Comparison of ENCODE assay signal across 17 cellular contexts in genomic region chr13:111639196-111639705, GRCh38.
DNase-seq lines count a peak whose midpoint lies in the region; ATAC-seq and TF ChIP-seq lines count a peak whose summit lies in the region.
"Had no signal": no experiment of that assay in that cellular context is flagged by ENCODE, and none has a peak within 500 bp of the region (broad histone marks: within the 10 kb centered on the region; RNA-seq: fewer than 3 reads in every experiment).

No MANE protein-coding gene starts in this region.

- no peaks in the 10 kb centered on the region for H3K27me3 Mint-ChIP-seq in CD4-positive, alpha-beta T cell

- H2BK12ac ChIP-seq in neuronal stem cell (ENCODE audit: low read length), result no peak overlapping the region

- no peak overlapping the region for H3K4me3 Mint-ChIP-seq in CD4-positive, alpha-beta T cell
- H3K4me3 Mint-ChIP-seq: CD8-positive, alpha-beta T cell; HFFc6 had no signal

- H3K79me1 ChIP-seq in neuronal stem cell (ENCODE audit: low read depth, low read length), result no peaks in the 10 kb centered on the region

- no peak overlapping the region for H3K27ac Mint-ChIP-seq in CD4-positive, alpha-beta T cell
- H3K27ac Mint-ChIP-seq: CD8-positive, alpha-beta T cell; HFFc6 had no signal

- H3K4me1 Mint-ChIP-seq in CD4-positive, alpha-beta T cell (ENCODE audit: low read depth), result no peaks in the 10 kb centered on the region

- no peak overlapping the region for H3K14ac ChIP-seq in neuronal stem cell (ENCODE audit: low read length)

- H2AK5ac ChIP-seq in neuronal stem cell (ENCODE audit: low read depth, low read length), result no peak overlapping the region

- TF ChIP-seq CTCF in CD4-positive, alpha-beta T cell (IDR thresholded peaks at IDR 0.05), result no peak

- H3K9me3 ChIP-seq in neuronal stem cell (replicated peaks in 1 of 2; ENCODE audit: control insufficient read depth in 2 of 2, insufficient read depth in 1 of 2, low read depth in 1 of 2, low read length in 2 of 2), result peaks cover 3 to 8% of the 10 kb centered on the region in 2 donors
- no peaks in the 10 kb centered on the region for H3K9me3 ChIP-seq in CD4-positive, alpha-beta T cell (ENCODE audit: control insufficient read depth, low read length)
- H3K9me3 ChIP-seq: BE2C; BLaER1 treated with 17β-estradiol and CSF1 and Interleukin-3, amounts not matched to agents 10 nM and 100 nM; HAP-1 had no signal

- H3K27me3 ChIP-seq in neuronal stem cell (ENCODE audit: control insufficient read depth in 3 of 3, insufficient read depth in 3 of 3, low read depth in 1 of 3, low read length in 3 of 3), result peaks cover 0 to 3% (median 2%) of the 10 kb centered on the region in 3 experiments
- H3K27me3 ChIP-seq in CD4-positive, alpha-beta T cell (ENCODE audit: control insufficient read depth, insufficient read depth, low read length), result no peaks in the 10 kb centered on the region
- H3K27me3 ChIP-seq: BLaER1 treated with 17β-estradiol and CSF1 and Interleukin-3, amounts not matched to agents 10 nM and 100 nM had no signal

- DNase-seq in ecto neural progenitor cell (ENCODE audit: low spot score), result peak; percentile 7
- DNase-seq in islet precursor cell, result peak; percentile 33
- DNase-seq in neuronal stem cell (ENCODE audit: low spot score), result no peak
- no peak for DNase-seq in ureter (ENCODE audit: low spot score)
- no peak for DNase-seq in AG20443 (ENCODE audit: low spot score)
- no peak for DNase-seq in CD4-positive, alpha-beta T cell
- DNase-seq: AML-193; BE2C; CD8-positive, alpha-beta T cell; DMS 273 treated with DMSO at 0.1 percent for 48 hours; EL; GDM1; GM23248; HFFc6 had no signal

- H3K36me3 Mint-ChIP-seq in CD4-positive, alpha-beta T cell (ENCODE audit: low read depth), result no peaks in the 10 kb centered on the region
- H3K36me3 Mint-ChIP-seq: CD8-positive, alpha-beta T cell had no signal

- peak overlapping the region; percentile 27 for H3K18ac ChIP-seq in neuronal stem cell (ENCODE audit: low read length)

- peaks cover 0 to 2% of the 10 kb centered on the region in 2 donors for H3K4me1 ChIP-seq in neuronal stem cell (ENCODE audit: control insufficient read depth in 2 of 2, insufficient read depth in 1 of 2, low read depth in 1 of 2, low read length in 2 of 2)
- H3K4me1 ChIP-seq: BE2C, HAP-1 had no signal

- H2BK120ac ChIP-seq in neuronal stem cell (ENCODE audit: low read depth, low read length), result no peak overlapping the region

- no peak overlapping the region for H2BK5ac ChIP-seq in neuronal stem cell (ENCODE audit: low read length)

- H3K9ac ChIP-seq in neuronal stem cell (ENCODE audit: low read depth, low read length, poor library complexity), result no peak overlapping the region
- H3K9ac ChIP-seq: BLaER1 treated with 17β-estradiol and CSF1 and Interleukin-3, amounts not matched to agents 10 nM and 100 nM; GM23248 had no signal

- no peak overlapping the region for H2AFZ ChIP-seq in neuronal stem cell (ENCODE audit: low read length)
- H2AFZ ChIP-seq: GM23248 had no signal

- no peak overlapping the region for H4K8ac ChIP-seq in neuronal stem cell (ENCODE audit: low read depth, low read length)

- H3K36me3 ChIP-seq in neuronal stem cell (replicated peaks in 1 of 2; ENCODE audit: control insufficient read depth in 2 of 2, insufficient read depth in 2 of 2, low read length in 2 of 2), result no peaks in the 10 kb centered on the region
- H3K36me3 ChIP-seq: BE2C; BLaER1 treated with 17β-estradiol and CSF1 and Interleukin-3, amounts not matched to agents 10 nM and 100 nM; HAP-1 had no signal

- no peak overlapping the region for H4K91ac ChIP-seq in neuronal stem cell (ENCODE audit: low read depth, low read length, poor library complexity)

- no peak overlapping the region for H3K23ac ChIP-seq in neuronal stem cell (ENCODE audit: low read depth, low read length, poor library complexity)

- no peak overlapping the region for H2BK15ac ChIP-seq in neuronal stem cell (ENCODE audit: low read length)

- H3K9me3 Mint-ChIP-seq in CD4-positive, alpha-beta T cell, result no peaks in the 10 kb centered on the region
- H3K9me3 Mint-ChIP-seq: CD8-positive, alpha-beta T cell had no signal

- H3K4ac ChIP-seq in neuronal stem cell (ENCODE audit: low read length), result no peak overlapping the region

- H3K4me2 ChIP-seq in neuronal stem cell (ENCODE audit: insufficient read depth, low read length, poor library complexity, severe bottlenecking), result no peak overlapping the region
- H3K4me2 ChIP-seq: BLaER1 treated with 17β-estradiol and CSF1 and Interleukin-3, amounts not matched to agents 10 nM and 100 nM had no signal

- H3K27ac ChIP-seq in neuronal stem cell (replicated peaks; ENCODE audit: low read length), result no peak overlapping the region
- no peak overlapping the region for H3K27ac ChIP-seq in CD4-positive, alpha-beta T cell (ENCODE audit: low read depth, low read length)
- H3K27ac ChIP-seq: BLaER1 treated with 17β-estradiol and CSF1 and Interleukin-3, amounts not matched to agents 10 nM and 100 nM; GM23248 had no signal

- H3K4me3 ChIP-seq in neuronal stem cell (ENCODE audit: low read length in 2 of 2), result no peak overlapping the region
- H3K4me3 ChIP-seq: BLaER1 treated with 17β-estradiol and CSF1 and Interleukin-3, amounts not matched to agents 10 nM and 100 nM; GM12878; GM23248; HAP-1 had no signal

- ATAC-seq in CD4-positive, alpha-beta T cell (ENCODE audit: poor library complexity), result no peak
- ATAC-seq: CD8-positive, alpha-beta T cell; GM12878 had no signal

- WGBS in neuronal stem cell (ENCODE audit: extremely low coverage in 2 of 2, insufficient read length in 2 of 2, insufficient replicate concordance in 1 of 2), 2 donors, result no CpG with 5 or more reads among the region's 10 CpGs

- intact Hi-C loops in CD4-positive, alpha-beta T cell (cut with DNase I, micrococcal nuclease), result no loop called here

- CTCF ChIA-PET in CD4-positive, alpha-beta T cell (lab: Charles Lee), result no interaction called here

- POLR2A ChIA-PET in CD4-positive, alpha-beta T cell (lab: Charles Lee), result no interaction called here

Comparison
In these comparisons a context has a peak if more than half of its experiments do, and no peak if none do; other contexts are left out.
1. DNase-seq: peak in ecto neural progenitor cell (single experiment) and islet precursor cell (single experiment); none in neuronal stem cell (single experiment), ureter (single experiment), AG20443 (single experiment) and CD4-positive, alpha-beta T cell (0 of 10).